ENCODE assay signal across 23 cellular contexts in the genomic region with DNA sequence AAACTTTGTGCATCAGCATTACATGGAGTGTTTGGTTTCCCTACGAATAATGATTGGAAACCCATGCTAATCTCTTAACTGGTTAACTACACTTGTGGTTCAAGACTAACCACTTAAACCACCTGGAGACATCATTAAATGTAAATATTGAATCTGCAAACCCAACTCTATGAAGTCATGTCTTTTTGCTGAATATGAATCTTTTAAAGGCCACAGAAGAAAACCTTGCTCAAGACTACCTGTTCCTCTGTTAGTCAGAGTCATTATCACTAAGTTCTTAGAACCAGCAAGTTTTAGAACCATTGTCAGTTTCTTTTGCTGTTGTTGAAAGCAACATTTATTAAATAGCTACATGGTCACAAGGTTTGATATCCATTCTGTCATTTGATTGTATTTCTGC.
"Had no signal": no experiment of that assay in that cellular context is flagged by ENCODE, and none has a peak within 500 bp of the region (broad histone marks: within the 10 kb centered on the region; RNA-seq: fewer than 3 reads in every experiment).

No MANE protein-coding gene starts in this region.

- H3K4me3 Mint-ChIP-seq: activated naive CD4-positive, alpha-beta T cell treated with anti-CD3 and anti-CD28 coated beads for 36 hours; activated T-cell treated with anti-CD3 and anti-CD28 coated beads, Interleukin-2, amount 50 U/mL, for 24 hours; central memory CD8-positive, alpha-beta T cell; T-cell had no signal

- DNase-seq: activated CD4-positive, alpha-beta T cell treated with anti-CD3 and anti-CD28 coated beads for 4 hours; activated CD4-positive, alpha-beta T cell treated with anti-CD3 and anti-CD28 coated beads, Interleukin-2, amount 50 U/mL, for 4 hours; activated CD4-positive, CD25-positive, alpha-beta regulatory T cell; activated CD8-positive, alpha-beta memory T cell treated with anti-CD3 and anti-CD28 coated beads, Interleukin-2, amount 50 U/mL, for 4 hours; activated gamma-delta T cell; activated naive CD4-positive, alpha-beta T cell treated with anti-CD3 and anti-CD28 coated beads for 36 hours; activated T-cell treated with anti-CD3 and anti-CD28 coated beads, Interleukin-2, amount 50 U/mL, for 24 hours; amniotic stem cell; body of pancreas; cortex of kidney; KBM-7; NCI-H1048; NCI-H146; NCI-H187 treated with DMSO at 0.1 percent for 48 hours; NCI-H2081 treated with DMSO at 0.1 percent for 48 hours; NCI-H446; NCI-H526; NCI-H774; RPMI8226; T-cell had no signal

- ATAC-seq: body of pancreas, Right ventricle myocardium inferior, T-cell had no signal

- H3K4me1 Mint-ChIP-seq: T-cell had no signal

- H3K27ac Mint-ChIP-seq: activated naive CD4-positive, alpha-beta T cell treated with anti-CD3 and anti-CD28 coated beads for 36 hours; activated T-cell treated with anti-CD3 and anti-CD28 coated beads, Interleukin-2, amount 50 U/mL, for 24 hours; T-cell had no signal

- FAIRE-seq: bronchial epithelial cell had no signal

- H3K27me3 Mint-ChIP-seq: activated T-cell treated with anti-CD3 and anti-CD28 coated beads, Interleukin-2, amount 50 U/mL, for 24 hours; central memory CD8-positive, alpha-beta T cell; T-cell had no signal

- H3K9me3 Mint-ChIP-seq: activated naive CD4-positive, alpha-beta T cell treated with anti-CD3 and anti-CD28 coated beads for 36 hours; activated T-cell treated with anti-CD3 and anti-CD28 coated beads, Interleukin-2, amount 50 U/mL, for 24 hours; central memory CD8-positive, alpha-beta T cell; T-cell had no signal
